In genomic region chr22:38718414-38718813, GRCh38 we compare ENCODE assay signal across 9 cellular contexts. TPM values are rescaled to one million over a fixed set of nuclear protein-coding genes. Genes with fewer than 3 reads are reported as not detected.
A peak's percentile ranks its signal among the peaks of the same experiment; 100 is the strongest.
DNase-seq lines count a peak whose midpoint lies in the region; ATAC-seq lines count a peak whose summit lies in the region.
"Had no signal": no experiment of that assay in that cellular context is flagged by ENCODE, and none has a peak within 500 bp of the region (broad histone marks: within the 10 kb centered on the region; RNA-seq: fewer than 3 reads in every experiment).

No MANE protein-coding gene starts in this region.

- no peaks in the 10 kb centered on the region for H3K27me3 Mint-ChIP-seq in activated naive CD8-positive, alpha-beta T cell treated with anti-CD3 and anti-CD28 coated beads, Interleukin-2, amount 50 U/mL, for 24 hours
- H3K27me3 Mint-ChIP-seq: CD4-positive, alpha-beta memory T cell had no signal

- H3K9me3 ChIP-seq in right cardiac atrium (ENCODE audit: control insufficient read depth, low read length) = no peaks in the 10 kb centered on the region

- H3K27me3 ChIP-seq in right cardiac atrium (ENCODE audit: control insufficient read depth, insufficient read depth) = no peaks in the 10 kb centered on the region

- no peak overlapping the region for H3K27ac ChIP-seq in right cardiac atrium (ENCODE audit: low read length)

- intact Hi-C loops in right cardiac atrium (cut with DNase I) = no loop called here

- DNase-seq in NCI-H345 (lab: John Stamatoyannopoulos, UW) = peak; percentile 14
- DNase-seq in NCI-H345 treated with DMSO at 0.1 percent for 48 hours (lab: John Stamatoyannopoulos, UW; ENCODE audit: unreplicated experiment) = no peak
- no peak for DNase-seq in activated naive CD8-positive, alpha-beta T cell treated with anti-CD3 and anti-CD28 coated beads, Interleukin-2, amount 50 U/mL, for 24 hours
- peak in 1 of 3 donors; percentile 62 for DNase-seq in right cardiac atrium
- DNase-seq in stimulated activated effector memory CD8-positive, alpha-beta T cell treated with anti-CD3 and anti-CD28 coated beads, Interleukin-12 subunit alpha, Interleukin-12 subunit beta, amount 100 ng/mL, for 72 hours (ENCODE audit: low spot score in 2 of 2) = no peak
- no peak for DNase-seq in stimulated activated CD4-positive, alpha-beta T cell treated with anti-CD3 and anti-CD28 coated beads, Interleukin-1b, Interleukin-23, amount 100 ng/mL, for 48 hours
- DNase-seq in stimulated activated CD8-positive, alpha-beta memory T cell treated with anti-CD3 and anti-CD28 coated beads, Interleukin-4, amount 100 ng/mL, for 48 hours = no peak

- no peak overlapping the region for H3K4me3 Mint-ChIP-seq in activated naive CD8-positive, alpha-beta T cell treated with anti-CD3 and anti-CD28 coated beads, Interleukin-2, amount 50 U/mL, for 24 hours
- H3K4me3 Mint-ChIP-seq in stimulated activated effector memory CD8-positive, alpha-beta T cell treated with anti-CD3 and anti-CD28 coated beads, Interleukin-12 subunit alpha, Interleukin-12 subunit beta, amount 100 ng/mL, for 72 hours = no peak overlapping the region
- H3K4me3 Mint-ChIP-seq: CD4-positive, alpha-beta memory T cell had no signal

- H3K9me3 Mint-ChIP-seq in activated naive CD8-positive, alpha-beta T cell treated with anti-CD3 and anti-CD28 coated beads, Interleukin-2, amount 50 U/mL, for 24 hours = no peaks in the 10 kb centered on the region
- no peaks in the 10 kb centered on the region for H3K9me3 Mint-ChIP-seq in stimulated activated effector memory CD8-positive, alpha-beta T cell treated with anti-CD3 and anti-CD28 coated beads, Interleukin-12 subunit alpha, Interleukin-12 subunit beta, amount 100 ng/mL, for 72 hours
- H3K9me3 Mint-ChIP-seq: CD4-positive, alpha-beta memory T cell had no signal

- peaks cover 16% of the 10 kb centered on the region for H3K4me1 Mint-ChIP-seq in activated naive CD8-positive, alpha-beta T cell treated with anti-CD3 and anti-CD28 coated beads, Interleukin-2, amount 50 U/mL, for 24 hours
- peaks cover 46% of the 10 kb centered on the region for H3K4me1 Mint-ChIP-seq in stimulated activated effector memory CD8-positive, alpha-beta T cell treated with anti-CD3 and anti-CD28 coated beads, Interleukin-12 subunit alpha, Interleukin-12 subunit beta, amount 100 ng/mL, for 72 hours

- no peak overlapping the region for H3K4me3 ChIP-seq in right cardiac atrium (ENCODE audit: low read length)

- peaks cover 39% of the 10 kb centered on the region for H3K36me3 Mint-ChIP-seq in activated naive CD8-positive, alpha-beta T cell treated with anti-CD3 and anti-CD28 coated beads, Interleukin-2, amount 50 U/mL, for 24 hours (ENCODE audit: low read depth)
- H3K36me3 Mint-ChIP-seq in stimulated activated effector memory CD8-positive, alpha-beta T cell treated with anti-CD3 and anti-CD28 coated beads, Interleukin-12 subunit alpha, Interleukin-12 subunit beta, amount 100 ng/mL, for 72 hours = peaks cover 90% of the 10 kb centered on the region

- WGBS in right cardiac atrium = 29% methylated on average over 6 of the region's 6 CpGs

- peaks cover 5% of the 10 kb centered on the region for H3K4me1 ChIP-seq in right cardiac atrium (ENCODE audit: control insufficient read depth, insufficient read depth, low read length)

- peak overlapping the region; percentile 71 for H3K27ac Mint-ChIP-seq in activated naive CD8-positive, alpha-beta T cell treated with anti-CD3 and anti-CD28 coated beads, Interleukin-2, amount 50 U/mL, for 24 hours
- H3K27ac Mint-ChIP-seq in stimulated activated effector memory CD8-positive, alpha-beta T cell treated with anti-CD3 and anti-CD28 coated beads, Interleukin-12 subunit alpha, Interleukin-12 subunit beta, amount 100 ng/mL, for 72 hours = peak overlapping the region; percentile 60

- ATAC-seq in activated naive CD8-positive, alpha-beta T cell treated with anti-CD3 and anti-CD28 coated beads, Interleukin-2, amount 50 U/mL, for 24 hours = no peak
- ATAC-seq in right cardiac atrium (peak; percentile 85 to 89), GM18861 (IDR thresholded peaks at IDR 0.05; ENCODE audit: unreplicated experiment) (no peak)
- ATAC-seq in stimulated activated effector memory CD8-positive, alpha-beta T cell treated with anti-CD3 and anti-CD28 coated beads, Interleukin-12 subunit alpha, Interleukin-12 subunit beta, amount 100 ng/mL, for 72 hours = no peak

RNA-seq across cellular contexts. Expression of gene GTPBP1, which starts 12.7 kb away (rescaled TPM):
- 10 to 100 TPM; 29.1 to 34.5 (median 30.9) TPM for total RNA-seq in right cardiac atrium
- polyA plus RNA-seq in right cardiac atrium = 19.1 TPM

RNA-seq across cellular contexts. Expression of gene JOSD1, which starts 17.7 kb away (rescaled TPM):
- total RNA-seq in right cardiac atrium = 10 to 100 TPM; 21.4 to 28.6 (median 22.5) TPM
- 14.3 TPM for polyA plus RNA-seq in right cardiac atrium

RNA-seq across cellular contexts. Expression of gene TOMM22, which starts 36.7 kb away (rescaled TPM):
- 10 to 100 TPM; 57.8 to 67.3 (median 59.9) TPM for total RNA-seq in right cardiac atrium
- polyA plus RNA-seq in right cardiac atrium = 41.0 TPM

RNA-seq across cellular contexts. Expression of gene SUN2, which starts 37.4 kb away (rescaled TPM):
- 100 to 1,000 TPM; 103 to 123 (median 116) TPM for total RNA-seq in right cardiac atrium
- 61.7 TPM for polyA plus RNA-seq in right cardiac atrium

Comparison
In these comparisons a context has a peak if more than half of its experiments do, and no peak if none do; other contexts are left out.
1. ATAC-seq: peak in right cardiac atrium (2 of 2); none in activated naive CD8-positive, alpha-beta T cell treated with anti-CD3 and anti-CD28 coated beads, Interleukin-2, amount 50 U/mL, for 24 hours (single experiment), stimulated activated effector memory CD8-positive, alpha-beta T cell treated with anti-CD3 and anti-CD28 coated beads, Interleukin-12 subunit alpha, Interleukin-12 subunit beta, amount 100 ng/mL, for 72 hours (single experiment) and GM18861 (single experiment).